Comparison of ENCODE assay signal across 1 cellular context in the genomic region with DNA sequence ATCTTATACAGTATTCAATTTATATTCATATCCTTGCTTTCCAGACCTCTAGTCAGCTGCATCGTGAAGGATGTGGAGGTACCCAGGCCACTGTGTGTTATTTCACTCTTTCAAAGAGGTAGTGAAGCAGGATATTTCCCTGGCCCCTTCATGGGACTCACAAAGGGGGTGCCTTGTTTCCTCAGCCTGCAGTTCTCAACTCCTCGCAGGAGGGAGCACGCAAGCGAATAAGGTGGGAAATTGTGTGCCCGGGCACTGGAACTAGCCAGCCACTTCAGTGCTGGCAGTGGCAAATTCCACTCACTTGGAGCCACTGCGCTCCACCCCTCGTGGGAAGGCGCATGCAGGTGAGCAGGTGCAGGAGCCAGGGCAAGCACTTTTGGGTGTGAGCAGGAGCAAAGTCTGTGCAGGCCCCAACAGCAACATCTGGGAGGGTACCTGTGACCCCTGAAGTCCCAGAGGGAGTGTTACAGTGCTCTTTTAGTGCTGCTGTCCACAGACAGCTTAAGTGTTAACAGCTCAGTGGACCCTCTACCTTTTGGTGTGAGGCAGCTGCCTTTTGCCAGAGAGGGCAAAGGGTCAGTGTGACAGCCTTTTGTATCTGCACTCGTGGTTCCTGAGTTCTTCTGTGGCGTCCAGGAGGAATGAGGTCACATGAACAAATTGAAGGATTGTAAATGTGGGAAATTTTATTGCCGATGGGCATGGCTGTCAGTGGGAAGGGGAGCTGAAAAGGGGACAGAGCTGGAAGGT.
TF ChIP-seq lines count a peak whose summit lies in the region.

No MANE protein-coding gene starts in this region.

TF ChIP-seq in GM23338, 12 proteins besides CTCF, POLR2A, EP300 and RAD21 (continued from another document):
- TF ChIP-seq, protein P1, sequence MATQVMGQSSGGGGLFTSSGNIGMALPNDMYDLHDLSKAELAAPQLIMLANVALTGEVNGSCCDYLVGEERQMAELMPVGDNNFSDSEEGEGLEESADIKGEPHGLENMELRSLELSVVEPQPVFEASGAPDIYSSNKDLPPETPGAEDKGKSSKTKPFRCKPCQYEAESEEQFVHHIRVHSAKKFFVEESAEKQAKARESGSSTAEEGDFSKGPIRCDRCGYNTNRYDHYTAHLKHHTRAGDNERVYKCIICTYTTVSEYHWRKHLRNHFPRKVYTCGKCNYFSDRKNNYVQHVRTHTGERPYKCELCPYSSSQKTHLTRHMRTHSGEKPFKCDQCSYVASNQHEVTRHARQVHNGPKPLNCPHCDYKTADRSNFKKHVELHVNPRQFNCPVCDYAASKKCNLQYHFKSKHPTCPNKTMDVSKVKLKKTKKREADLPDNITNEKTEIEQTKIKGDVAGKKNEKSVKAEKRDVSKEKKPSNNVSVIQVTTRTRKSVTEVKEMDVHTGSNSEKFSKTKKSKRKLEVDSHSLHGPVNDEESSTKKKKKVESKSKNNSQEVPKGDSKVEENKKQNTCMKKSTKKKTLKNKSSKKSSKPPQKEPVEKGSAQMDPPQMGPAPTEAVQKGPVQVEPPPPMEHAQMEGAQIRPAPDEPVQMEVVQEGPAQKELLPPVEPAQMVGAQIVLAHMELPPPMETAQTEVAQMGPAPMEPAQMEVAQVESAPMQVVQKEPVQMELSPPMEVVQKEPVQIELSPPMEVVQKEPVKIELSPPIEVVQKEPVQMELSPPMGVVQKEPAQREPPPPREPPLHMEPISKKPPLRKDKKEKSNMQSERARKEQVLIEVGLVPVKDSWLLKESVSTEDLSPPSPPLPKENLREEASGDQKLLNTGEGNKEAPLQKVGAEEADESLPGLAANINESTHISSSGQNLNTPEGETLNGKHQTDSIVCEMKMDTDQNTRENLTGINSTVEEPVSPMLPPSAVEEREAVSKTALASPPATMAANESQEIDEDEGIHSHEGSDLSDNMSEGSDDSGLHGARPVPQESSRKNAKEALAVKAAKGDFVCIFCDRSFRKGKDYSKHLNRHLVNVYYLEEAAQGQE (IDR thresholded peaks at IDR 0.05; ENCODE audit: unreplicated experiment), result no peak
- TF ChIP-seq POLR2AphosphoS5 (IDR thresholded peaks at IDR 0.05; ENCODE audit: low read depth) (no peak), ZNF331 (CRISPR knock-in tag; IDR thresholded peaks at IDR 0.05; ENCODE audit: low read depth) (no peak), ZNF114 (CRISPR knock-in tag; IDR thresholded peaks at IDR 0.05) (no peak), STAT1 (IDR thresholded peaks at IDR 0.05; ENCODE audit: unreplicated experiment) (no peak), CREB1 (CRISPR knock-in tag; IDR thresholded peaks at IDR 0.05; ENCODE audit: low read depth) (no peak), ZNF462 (CRISPR knock-in tag; IDR thresholded peaks at IDR 0.05) (no peak), ETS1 (IDR thresholded peaks at IDR 0.05) (no peak)
